ENCODE assay signal across 8 cellular contexts in genomic region chr7:101940830-101941229, GRCh38.
A peak's percentile ranks its signal among the peaks of the same experiment; 100 is the strongest.
DNase-seq lines count a peak whose midpoint lies in the region; ATAC-seq and TF ChIP-seq lines count a peak whose summit lies in the region.
"Had no signal": no experiment of that assay in that cellular context is flagged by ENCODE, and none has a peak within 500 bp of the region (broad histone marks: within the 10 kb centered on the region; RNA-seq: fewer than 3 reads in every experiment).

No MANE protein-coding gene starts in this region.

- peaks cover 33% of the 10 kb centered on the region for H3K4me1 ChIP-seq in IMR-90 (ENCODE audit: control insufficient read depth, insufficient read depth, low read length)
- H3K4me1 ChIP-seq in PC-3 (ENCODE audit: insufficient read depth, low read length), result peaks cover 37% of the 10 kb centered on the region
- peaks cover 12% of the 10 kb centered on the region for H3K4me1 ChIP-seq in right cardiac atrium (ENCODE audit: control insufficient read depth, insufficient read depth, low read length)
- peaks cover 35% of the 10 kb centered on the region for H3K4me1 ChIP-seq in smooth muscle cell (ENCODE audit: low read depth)

- no peak overlapping the region for H2BK5ac ChIP-seq in IMR-90 (ENCODE audit: low read depth, low read length, poor library complexity, severe bottlenecking)

- 0 out of 2 replicates have a peak overlapping the region, but pooled peaks have one; percentile 1 for H3K14ac ChIP-seq in IMR-90 (replicated peaks; ENCODE audit: low read depth, low read length)

- H3K36me3 ChIP-seq in IMR-90 (ENCODE audit: control insufficient read depth, insufficient read depth, low read length) (no peaks in the 10 kb centered on the region), PC-3 (ENCODE audit: low read depth, low read length) (peaks cover 4% of the 10 kb centered on the region; the same call in 1 of the 2 replicates), smooth muscle cell (ENCODE audit: low read depth) (no peaks in the 10 kb centered on the region)

- H2BK15ac ChIP-seq in IMR-90 (ENCODE audit: low read depth, low read length), result no peak overlapping the region

- H3K4ac ChIP-seq in IMR-90 (ENCODE audit: low read depth, low read length), result 0 out of 2 replicates have a peak overlapping the region, but pooled peaks have one; percentile 5

- H3K9me2 ChIP-seq in PC-3 (replicated peaks; ENCODE audit: low read length), result no peaks in the 10 kb centered on the region

- H2BK120ac ChIP-seq in IMR-90 (ENCODE audit: low read depth, low read length), result no peak overlapping the region

- peak overlapping the region; percentile 23; the same call in 1 of the 2 replicates for H4K91ac ChIP-seq in IMR-90 (ENCODE audit: insufficient read depth, low read depth, low read length)

- no peak overlapping the region for H2AK9ac ChIP-seq in IMR-90 (replicated peaks; ENCODE audit: low read depth, low read length, poor library complexity)

- H3K56ac ChIP-seq in IMR-90 (ENCODE audit: extremely low read depth, insufficient read depth, low read length), result no peak overlapping the region

- no CpG with 5 or more reads among the region's 9 CpGs for WGBS in IMR-90 (ENCODE audit: extremely low coverage in 2 of 2, insufficient read length in 1 of 2), 2 experiments
- 69% methylated on average over 9 of the region's 9 CpGs for WGBS in right cardiac atrium
- 46% methylated on average over 9 of the region's 9 CpGs for WGBS in smooth muscle cell (ENCODE audit: low lambda C conversion rate)

- H3K9me3 ChIP-seq in IMR-90 (ENCODE audit: control insufficient read depth, insufficient read depth, low read length) (peaks cover 2% of the 10 kb centered on the region), PC-3 (ENCODE audit: low read length) (no peaks in the 10 kb centered on the region), right cardiac atrium (ENCODE audit: control insufficient read depth, low read length) (no peaks in the 10 kb centered on the region), smooth muscle cell (replicated peaks; ENCODE audit: low read depth) (no peaks in the 10 kb centered on the region)

- TF ChIP-seq CTCF in IMR-90 (conservative IDR thresholded peaks at IDR 0.05; ENCODE audit: low read depth, low read length) (no peak), PC-3 (conservative IDR thresholded peaks at IDR 0.05; ENCODE audit: low read depth, low read length) (no peak), smooth muscle cell (IDR thresholded peaks at IDR 0.05; ENCODE audit: borderline replicate concordance, insufficient read depth, poor library complexity, severe bottlenecking) (no peak), GM13977 (IDR thresholded peaks at IDR 0.05; ENCODE audit: extremely low read depth, insufficient read depth, missing control alignments) (no peak)

- BruUV-seq in IMR-90 (replicated peaks; lab: Mats Ljungman, UMichigan) (no TSS peak), PC-3 (replicated peaks; lab: Mats Ljungman, UMichigan) (no TSS peak)

- H4K5ac ChIP-seq in IMR-90 (ENCODE audit: low read depth, low read length), result no peak overlapping the region

- dilution Hi-C loops in IMR-90 (cut with HindIII; ENCODE audit: low sequenced_read_pairs, unreplicated experiment), result no loop called here

- no peak overlapping the region for H3K4me3 ChIP-seq in IMR-90 (ENCODE audit: insufficient read depth, low read depth, low read length)
- H3K4me3 ChIP-seq in PC-3 (ENCODE audit: low read length), result no peak overlapping the region
- no peak overlapping the region for H3K4me3 ChIP-seq in right cardiac atrium (ENCODE audit: low read length)
- H3K4me3 ChIP-seq in smooth muscle cell, result no peak overlapping the region

- intact Hi-C loops in IMR-90 (cut with micrococcal nuclease), result no loop called here
- intact Hi-C loops in PC-3 (cut with micrococcal nuclease), result loop anchor here (5.0 kb wide), 1 partner anchor 181 kb away; no protein-coding TSS in a partner anchor
- intact Hi-C loops in right cardiac atrium (cut with DNase I), result no loop called here

- no peak for TF ChIP-seq POLR2A in IMR-90 (IDR thresholded peaks at IDR 0.05; ENCODE audit: low read depth, low read length)

- H3K27ac ChIP-seq in IMR-90 (ENCODE audit: insufficient read depth, low read length), result no peak overlapping the region
- H3K27ac ChIP-seq in PC-3 (ENCODE audit: low read length), result peak overlapping the region; percentile 98
- H3K27ac ChIP-seq in right cardiac atrium (ENCODE audit: low read length), result peak overlapping the region; percentile 54
- peak overlapping the region; percentile 72 for H3K27ac ChIP-seq in smooth muscle cell (ENCODE audit: low read depth)

- peaks cover 5% of the 10 kb centered on the region for H3F3A ChIP-seq in PC-3 (ENCODE audit: low read length, unreplicated experiment)
- peaks cover 13% of the 10 kb centered on the region for H3F3A ChIP-seq in smooth muscle cell (ENCODE audit: low read depth)

- peaks cover 46 to 89% of the 10 kb centered on the region in 2 experiments for H3K79me1 ChIP-seq in IMR-90 (ENCODE audit: low read depth in 1 of 2, low read length in 2 of 2)

- no peak overlapping the region for H3K4me2 ChIP-seq in IMR-90 (ENCODE audit: low read depth, low read length)
- H3K4me2 ChIP-seq in PC-3 (ENCODE audit: low read length), result peak overlapping the region; percentile 74
- H3K4me2 ChIP-seq in smooth muscle cell, result peak overlapping the region; percentile 65

- H3K9ac ChIP-seq in IMR-90 (ENCODE audit: low read depth, low read length) (no peak overlapping the region), PC-3 (ENCODE audit: low read length) (peak overlapping the region; percentile 90), smooth muscle cell (ENCODE audit: low read depth) (peak overlapping the region; percentile 26)

- POLR2A ChIA-PET in IMR-90 (lab: Charles Lee; ENCODE audit: unreplicated experiment), result no interaction called here
- POLR2A ChIA-PET in PC-3 (lab: Charles Lee; ENCODE audit: unreplicated experiment), result no interaction called here

- H2AFZ ChIP-seq in IMR-90 (replicated peaks; ENCODE audit: low read length, poor library complexity), result peak overlapping the region; percentile 8
- no peak overlapping the region for H2AFZ ChIP-seq in PC-3 (ENCODE audit: low read length)
- no peak overlapping the region for H2AFZ ChIP-seq in smooth muscle cell (ENCODE audit: low read depth)

- H3K79me2 ChIP-seq in PC-3 (ENCODE audit: low read length) (peaks cover 61% of the 10 kb centered on the region), smooth muscle cell (ENCODE audit: low read depth) (peaks cover 87% of the 10 kb centered on the region)

- no peak for ATAC-seq in IMR-90 (ENCODE audit: low read depth)
- ATAC-seq in PC-3, result no peak
- ATAC-seq in right cardiac atrium, result no peak
- ATAC-seq in HG03457 (IDR thresholded peaks at IDR 0.05; ENCODE audit: unreplicated experiment), result no peak
- no peak for ATAC-seq in GM19397 (IDR thresholded peaks at IDR 0.05; ENCODE audit: unreplicated experiment)
- ATAC-seq: activated T-cell treated with anti-CD3 and anti-CD28 coated beads, Interleukin-2, amount 50 U/mL, for 4 hours had no signal

- no peak overlapping the region for H3K18ac ChIP-seq in IMR-90 (ENCODE audit: low read depth, low read length)

- no peak for DNase-seq in IMR-90
- DNase-seq in PC-3, result no peak
- DNase-seq in right cardiac atrium, result peak in 1 of 3 donors; percentile 69
- DNase-seq in smooth muscle cell (lab: John Stamatoyannopoulos, UW; ENCODE audit: unreplicated experiment), result no peak
- no peak for DNase-seq in GM13977 (ENCODE audit: low spot score)
- DNase-seq: activated T-cell treated with anti-CD3 and anti-CD28 coated beads, Interleukin-2, amount 50 U/mL, for 4 hours had no signal

- no peak overlapping the region for H2BK20ac ChIP-seq in IMR-90 (ENCODE audit: low read depth, low read length)

- in situ Hi-C loops in IMR-90 (cut with MboI; ENCODE audit: low sequenced_read_pairs), result no loop called here
- in situ Hi-C loops in GM13977 (cut with MboI; ENCODE audit: low pct_unique_long_range_greater_than_20kb, low sequenced_read_pairs, unreplicated experiment), result no loop called here

- H3K9me1 ChIP-seq in IMR-90 (ENCODE audit: insufficient read depth, low read length), result peaks cover 34% of the 10 kb centered on the region

- H3K27me3 ChIP-seq in IMR-90 (ENCODE audit: control insufficient read depth, insufficient read depth, low read length), result no peaks in the 10 kb centered on the region
- H3K27me3 ChIP-seq in PC-3 (ENCODE audit: low read length), result no peaks in the 10 kb centered on the region
- H3K27me3 ChIP-seq in right cardiac atrium (ENCODE audit: control insufficient read depth, insufficient read depth), result no peaks in the 10 kb centered on the region
- no peaks in the 10 kb centered on the region for H3K27me3 ChIP-seq in smooth muscle cell (ENCODE audit: low read depth)

- TF ChIP-seq RAD21 in IMR-90 (IDR thresholded peaks at IDR 0.05; ENCODE audit: low read length), result no peak

- CTCF ChIA-PET in IMR-90 (lab: Yijun Ruan, JAX) (no interaction called here), PC-3 (lab: Charles Lee) (interaction anchor here (0.5 kb wide), 1 partner anchor 101 kb away, joined by 3 read pairs; no protein-coding TSS in a partner anchor)

- peak overlapping the region; percentile 27; the same call in 1 of the 2 replicates for H2AK5ac ChIP-seq in IMR-90 (ENCODE audit: low read depth, low read length)

- H4K8ac ChIP-seq in IMR-90 (ENCODE audit: low read depth in 2 of 2, low read length in 2 of 2), result peak overlapping the region in 1 of 2 experiments; percentile 1; a peak in 1 of 4 replicates

- no peak overlapping the region for H3K23ac ChIP-seq in IMR-90 (ENCODE audit: low read depth, low read length)

- H4K20me1 ChIP-seq in IMR-90 (ENCODE audit: insufficient read depth, low read length), result peaks cover 34% of the 10 kb centered on the region
- H4K20me1 ChIP-seq in PC-3 (ENCODE audit: low read length), result no peaks in the 10 kb centered on the region
- H4K20me1 ChIP-seq in smooth muscle cell (ENCODE audit: low read depth), result peaks cover 71% of the 10 kb centered on the region

TF ChIP-seq in IMR-90, 13 proteins besides CTCF, POLR2A, EP300 and RAD21 (continues in another document):
- TF ChIP-seq MAFK (IDR thresholded peaks at IDR 0.05; ENCODE audit: low read depth, low read length) (no peak), SMC3 (IDR thresholded peaks at IDR 0.05; ENCODE audit: low read depth, low read length) (no peak), NFE2L2 (IDR thresholded peaks at IDR 0.05; ENCODE audit: low read depth, low read length) (no peak), MXI1 (IDR thresholded peaks at IDR 0.05; ENCODE audit: borderline replicate concordance, low read depth, low read length) (no peak), CHD1 (IDR thresholded peaks at IDR 0.05; ENCODE audit: low read depth, low read length) (no peak), USF2 (IDR thresholded peaks at IDR 0.05; ENCODE audit: low read depth, low read length) (no peak), FOS (IDR thresholded peaks at IDR 0.05; ENCODE audit: low read depth, low read length) (no peak), BHLHE40 (IDR thresholded peaks at IDR 0.05; ENCODE audit: low read depth, low read length) (no peak)
